Comparison of ENCODE assay signal across 1 cellular context in the genomic region with DNA sequence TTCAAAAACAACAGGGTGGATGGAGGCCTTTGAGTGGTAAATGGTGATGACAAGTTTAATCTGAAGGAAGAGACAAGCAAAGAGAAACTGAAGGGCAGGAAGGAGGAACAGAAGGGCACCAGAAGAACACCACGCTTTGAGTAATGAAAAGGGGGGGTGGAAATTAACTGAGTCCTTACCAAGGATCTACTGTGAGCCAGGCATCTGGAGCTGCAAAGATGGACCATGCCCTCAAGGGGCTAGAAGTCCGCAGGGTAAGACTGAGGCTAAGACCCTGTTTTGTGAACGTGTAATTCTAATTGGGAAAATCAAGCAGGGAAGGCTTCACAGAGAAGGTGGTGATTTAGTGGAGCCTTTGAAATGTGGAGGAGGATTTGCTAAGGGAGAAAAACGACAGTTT.
TF ChIP-seq lines count a peak whose summit lies in the region.

No MANE protein-coding gene starts in this region.

TF ChIP-seq in GM23338, 12 proteins besides CTCF, POLR2A, EP300 and RAD21 (continued from another document):
- TF ChIP-seq, protein P1, sequence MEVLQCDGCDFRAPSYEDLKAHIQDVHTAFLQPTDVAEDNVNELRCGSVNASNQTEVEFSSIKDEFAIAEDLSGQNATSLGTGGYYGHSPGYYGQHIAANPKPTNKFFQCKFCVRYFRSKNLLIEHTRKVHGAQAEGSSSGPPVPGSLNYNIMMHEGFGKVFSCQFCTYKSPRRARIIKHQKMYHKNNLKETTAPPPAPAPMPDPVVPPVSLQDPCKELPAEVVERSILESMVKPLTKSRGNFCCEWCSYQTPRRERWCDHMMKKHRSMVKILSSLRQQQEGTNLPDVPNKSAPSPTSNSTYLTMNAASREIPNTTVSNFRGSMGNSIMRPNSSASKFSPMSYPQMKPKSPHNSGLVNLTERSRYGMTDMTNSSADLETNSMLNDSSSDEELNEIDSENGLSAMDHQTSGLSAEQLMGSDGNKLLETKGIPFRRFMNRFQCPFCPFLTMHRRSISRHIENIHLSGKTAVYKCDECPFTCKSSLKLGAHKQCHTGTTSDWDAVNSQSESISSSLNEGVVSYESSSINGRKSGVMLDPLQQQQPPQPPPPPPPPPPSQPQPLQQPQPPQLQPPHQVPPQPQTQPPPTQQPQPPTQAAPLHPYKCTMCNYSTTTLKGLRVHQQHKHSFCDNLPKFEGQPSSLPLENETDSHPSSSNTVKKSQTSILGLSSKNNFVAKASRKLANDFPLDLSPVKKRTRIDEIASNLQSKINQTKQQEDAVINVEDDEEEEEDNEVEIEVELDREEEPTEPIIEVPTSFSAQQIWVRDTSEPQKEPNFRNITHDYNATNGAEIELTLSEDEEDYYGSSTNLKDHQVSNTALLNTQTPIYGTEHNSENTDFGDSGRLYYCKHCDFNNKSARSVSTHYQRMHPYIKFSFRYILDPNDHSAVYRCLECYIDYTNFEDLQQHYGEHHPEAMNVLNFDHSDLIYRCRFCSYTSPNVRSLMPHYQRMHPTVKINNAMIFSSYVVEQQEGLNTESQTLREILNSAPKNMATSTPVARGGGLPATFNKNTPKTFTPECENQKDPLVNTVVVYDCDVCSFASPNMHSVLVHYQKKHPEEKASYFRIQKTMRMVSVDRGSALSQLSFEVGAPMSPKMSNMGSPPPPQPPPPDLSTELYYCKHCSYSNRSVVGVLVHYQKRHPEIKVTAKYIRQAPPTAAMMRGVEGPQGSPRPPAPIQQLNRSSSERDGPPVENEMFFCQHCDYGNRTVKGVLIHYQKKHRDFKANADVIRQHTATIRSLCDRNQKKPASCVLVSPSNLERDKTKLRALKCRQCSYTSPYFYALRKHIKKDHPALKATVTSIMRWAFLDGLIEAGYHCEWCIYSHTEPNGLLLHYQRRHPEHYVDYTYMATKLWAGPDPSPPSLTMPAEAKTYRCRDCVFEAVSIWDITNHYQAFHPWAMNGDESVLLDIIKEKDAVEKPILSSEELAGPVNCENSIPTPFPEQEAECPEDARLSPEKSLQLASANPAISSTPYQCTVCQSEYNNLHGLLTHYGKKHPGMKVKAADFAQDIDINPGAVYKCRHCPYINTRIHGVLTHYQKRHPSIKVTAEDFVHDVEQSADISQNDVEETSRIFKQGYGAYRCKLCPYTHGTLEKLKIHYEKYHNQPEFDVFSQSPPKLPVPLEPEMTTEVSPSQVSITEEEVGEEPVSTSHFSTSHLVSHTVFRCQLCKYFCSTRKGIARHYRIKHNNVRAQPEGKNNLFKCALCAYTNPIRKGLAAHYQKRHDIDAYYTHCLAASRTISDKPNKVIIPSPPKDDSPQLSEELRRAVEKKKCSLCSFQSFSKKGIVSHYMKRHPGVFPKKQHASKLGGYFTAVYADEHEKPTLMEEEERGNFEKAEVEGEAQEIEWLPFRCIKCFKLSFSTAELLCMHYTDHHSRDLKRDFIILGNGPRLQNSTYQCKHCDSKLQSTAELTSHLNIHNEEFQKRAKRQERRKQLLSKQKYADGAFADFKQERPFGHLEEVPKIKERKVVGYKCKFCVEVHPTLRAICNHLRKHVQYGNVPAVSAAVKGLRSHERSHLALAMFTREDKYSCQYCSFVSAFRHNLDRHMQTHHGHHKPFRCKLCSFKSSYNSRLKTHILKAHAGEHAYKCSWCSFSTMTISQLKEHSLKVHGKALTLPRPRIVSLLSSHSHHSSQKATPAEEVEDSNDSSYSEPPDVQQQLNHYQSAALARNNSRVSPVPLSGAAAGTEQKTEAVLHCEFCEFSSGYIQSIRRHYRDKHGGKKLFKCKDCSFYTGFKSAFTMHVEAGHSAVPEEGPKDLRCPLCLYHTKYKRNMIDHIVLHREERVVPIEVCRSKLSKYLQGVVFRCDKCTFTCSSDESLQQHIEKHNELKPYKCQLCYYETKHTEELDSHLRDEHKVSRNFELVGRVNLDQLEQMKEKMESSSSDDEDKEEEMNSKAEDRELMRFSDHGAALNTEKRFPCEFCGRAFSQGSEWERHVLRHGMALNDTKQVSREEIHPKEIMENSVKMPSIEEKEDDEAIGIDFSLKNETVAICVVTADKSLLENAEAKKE (CRISPR knock-in tag; IDR thresholded peaks at IDR 0.05), result no peak
- TF ChIP-seq, protein P2, sequence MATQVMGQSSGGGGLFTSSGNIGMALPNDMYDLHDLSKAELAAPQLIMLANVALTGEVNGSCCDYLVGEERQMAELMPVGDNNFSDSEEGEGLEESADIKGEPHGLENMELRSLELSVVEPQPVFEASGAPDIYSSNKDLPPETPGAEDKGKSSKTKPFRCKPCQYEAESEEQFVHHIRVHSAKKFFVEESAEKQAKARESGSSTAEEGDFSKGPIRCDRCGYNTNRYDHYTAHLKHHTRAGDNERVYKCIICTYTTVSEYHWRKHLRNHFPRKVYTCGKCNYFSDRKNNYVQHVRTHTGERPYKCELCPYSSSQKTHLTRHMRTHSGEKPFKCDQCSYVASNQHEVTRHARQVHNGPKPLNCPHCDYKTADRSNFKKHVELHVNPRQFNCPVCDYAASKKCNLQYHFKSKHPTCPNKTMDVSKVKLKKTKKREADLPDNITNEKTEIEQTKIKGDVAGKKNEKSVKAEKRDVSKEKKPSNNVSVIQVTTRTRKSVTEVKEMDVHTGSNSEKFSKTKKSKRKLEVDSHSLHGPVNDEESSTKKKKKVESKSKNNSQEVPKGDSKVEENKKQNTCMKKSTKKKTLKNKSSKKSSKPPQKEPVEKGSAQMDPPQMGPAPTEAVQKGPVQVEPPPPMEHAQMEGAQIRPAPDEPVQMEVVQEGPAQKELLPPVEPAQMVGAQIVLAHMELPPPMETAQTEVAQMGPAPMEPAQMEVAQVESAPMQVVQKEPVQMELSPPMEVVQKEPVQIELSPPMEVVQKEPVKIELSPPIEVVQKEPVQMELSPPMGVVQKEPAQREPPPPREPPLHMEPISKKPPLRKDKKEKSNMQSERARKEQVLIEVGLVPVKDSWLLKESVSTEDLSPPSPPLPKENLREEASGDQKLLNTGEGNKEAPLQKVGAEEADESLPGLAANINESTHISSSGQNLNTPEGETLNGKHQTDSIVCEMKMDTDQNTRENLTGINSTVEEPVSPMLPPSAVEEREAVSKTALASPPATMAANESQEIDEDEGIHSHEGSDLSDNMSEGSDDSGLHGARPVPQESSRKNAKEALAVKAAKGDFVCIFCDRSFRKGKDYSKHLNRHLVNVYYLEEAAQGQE (IDR thresholded peaks at IDR 0.05; ENCODE audit: unreplicated experiment), result no peak
- TF ChIP-seq POLR2AphosphoS5 (IDR thresholded peaks at IDR 0.05; ENCODE audit: low read depth), result no peak
- no peak for TF ChIP-seq STAT1 (IDR thresholded peaks at IDR 0.05; ENCODE audit: unreplicated experiment)
- TF ChIP-seq ZNF331 (CRISPR knock-in tag; IDR thresholded peaks at IDR 0.05; ENCODE audit: low read depth), result no peak
- no peak for TF ChIP-seq CREB1 (CRISPR knock-in tag; IDR thresholded peaks at IDR 0.05; ENCODE audit: low read depth)
- no peak for TF ChIP-seq EZH2 (IDR thresholded peaks at IDR 0.05; ENCODE audit: low read depth, unreplicated experiment)
- TF ChIP-seq, protein P3, sequence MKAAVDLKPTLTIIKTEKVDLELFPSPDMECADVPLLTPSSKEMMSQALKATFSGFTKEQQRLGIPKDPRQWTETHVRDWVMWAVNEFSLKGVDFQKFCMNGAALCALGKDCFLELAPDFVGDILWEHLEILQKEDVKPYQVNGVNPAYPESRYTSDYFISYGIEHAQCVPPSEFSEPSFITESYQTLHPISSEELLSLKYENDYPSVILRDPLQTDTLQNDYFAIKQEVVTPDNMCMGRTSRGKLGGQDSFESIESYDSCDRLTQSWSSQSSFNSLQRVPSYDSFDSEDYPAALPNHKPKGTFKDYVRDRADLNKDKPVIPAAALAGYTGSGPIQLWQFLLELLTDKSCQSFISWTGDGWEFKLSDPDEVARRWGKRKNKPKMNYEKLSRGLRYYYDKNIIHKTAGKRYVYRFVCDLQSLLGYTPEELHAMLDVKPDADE (IDR thresholded peaks at IDR 0.05), result no peak
- no peak for TF ChIP-seq JUNB (IDR thresholded peaks at IDR 0.05; ENCODE audit: unreplicated experiment)
- no peak for TF ChIP-seq EZH2phosphoT487 (IDR thresholded peaks at IDR 0.05; ENCODE audit: unreplicated experiment)
- TF ChIP-seq ZNF114 (CRISPR knock-in tag; IDR thresholded peaks at IDR 0.05), result no peak
TF ChIP-seq in GM23338: peak in this region for 0.
